ENCODE assay signal across 26 cellular contexts in genomic region chr1:3865606-3866160, GRCh38.
"Had no signal": no experiment of that assay in that cellular context is flagged by ENCODE, and none has a peak within 500 bp of the region (broad histone marks: within the 10 kb centered on the region; RNA-seq: fewer than 3 reads in every experiment).

No MANE protein-coding gene starts in this region.

- H3K36me3 ChIP-seq: colonic mucosa had no signal

- DNase-seq: colonic mucosa; cortex of kidney; effector CD8-positive, alpha-beta T cell; effector memory CD8-positive, alpha-beta T cell; endodermal cell; foreskin keratinocyte; head of caudate nucleus; heart right ventricle; hippocampal formation; left cardiac atrium; left ventricle myocardium superior; mammary epithelial cell; mesendoderm; midbrain; naive thymus-derived CD4-positive, alpha-beta T cell had no signal

- H3K27ac Mint-ChIP-seq: dendritic cell treated with granulocyte-macrophage colony-stimulating factor and Interleukin-4, amounts not matched to agents 40 ng/mL and 50 ng/mL, for 4 days; endodermal cell; memory B cell had no signal

- H3K4me3 Mint-ChIP-seq: dendritic cell treated with granulocyte-macrophage colony-stimulating factor and Interleukin-4, amounts not matched to agents 40 ng/mL and 50 ng/mL, for 4 days; effector memory CD8-positive, alpha-beta T cell; endodermal cell; memory B cell; naive thymus-derived CD4-positive, alpha-beta T cell had no signal

- H3K27me3 ChIP-seq: colonic mucosa, esophagus muscularis mucosa, foreskin keratinocyte, gastroesophageal sphincter, heart right ventricle, left lung had no signal

- H3K4me1 ChIP-seq: colonic mucosa, esophagus muscularis mucosa, foreskin keratinocyte, gastroesophageal sphincter, heart right ventricle, left lung had no signal

- H3K4me3 ChIP-seq: colonic mucosa, esophagus muscularis mucosa, gastroesophageal sphincter, heart right ventricle, left lung, lung had no signal

- H3K9me3 ChIP-seq: colonic mucosa, esophagus muscularis mucosa, gastroesophageal sphincter, heart right ventricle, left lung had no signal

- H3K9me3 Mint-ChIP-seq: dendritic cell treated with granulocyte-macrophage colony-stimulating factor and Interleukin-4, amounts not matched to agents 40 ng/mL and 50 ng/mL, for 4 days; effector memory CD8-positive, alpha-beta T cell had no signal

- FAIRE-seq: endometrium, endothelial cell of umbilical vein, frontal cortex, islet of Langerhans, keratinocyte had no signal

- ATAC-seq: effector memory CD8-positive, alpha-beta T cell; foreskin keratinocyte; gastroesophageal sphincter; heart right ventricle; left cardiac atrium; left ventricle myocardium superior; naive thymus-derived CD4-positive, alpha-beta T cell had no signal

- H3K27ac ChIP-seq: colonic mucosa, esophagus muscularis mucosa, foreskin keratinocyte, gastroesophageal sphincter, heart right ventricle, left lung had no signal

- H3K27me3 Mint-ChIP-seq: dendritic cell treated with granulocyte-macrophage colony-stimulating factor and Interleukin-4, amounts not matched to agents 40 ng/mL and 50 ng/mL, for 4 days; effector memory CD8-positive, alpha-beta T cell; memory B cell; naive thymus-derived CD4-positive, alpha-beta T cell had no signal
